ENCODE assay signal across 2 cellular contexts in genomic region chr12:53543539-53543938, GRCh38.
TF ChIP-seq lines count a peak whose summit lies in the region.

No MANE protein-coding gene starts in this region.

TF ChIP-seq in GM12891, 5 proteins besides CTCF, POLR2A, EP300 and RAD21 (continued from another document):
- peak; percentile 40; the same call in 1 of the 2 replicates for TF ChIP-seq POU2F2 (IDR thresholded peaks at IDR 0.05; ENCODE audit: low read depth, low read length)

TF ChIP-seq in H1, 55 proteins besides CTCF, POLR2A, EP300 and RAD21:
- TF ChIP-seq RNF2 (IDR thresholded peaks at IDR 0.05; ENCODE audit: borderline replicate concordance, low read depth, low read length, missing control alignments, poor library complexity, severe bottlenecking) = no peak
- no peak for TF ChIP-seq SIX5 (IDR thresholded peaks at IDR 0.05; ENCODE audit: low read depth, low read length)
- no peak for TF ChIP-seq BCL11A (IDR thresholded peaks at IDR 0.05; ENCODE audit: low read depth in 2 of 2, low read length in 2 of 2)
- TF ChIP-seq TEAD4 (IDR thresholded peaks at IDR 0.05; ENCODE audit: low read depth, low read length) = no peak
- no peak for TF ChIP-seq JUND (IDR thresholded peaks at IDR 0.05; ENCODE audit: low read length)
- TF ChIP-seq CEBPB (IDR thresholded peaks at IDR 0.05; ENCODE audit: low read depth, low read length) = no peak
- no peak for TF ChIP-seq MAX (IDR thresholded peaks at IDR 0.05)
- TF ChIP-seq FOSL1 (IDR thresholded peaks at IDR 0.05; ENCODE audit: insufficient read depth, low read depth, low read length) = no peak
- TF ChIP-seq HDAC6 (IDR thresholded peaks at IDR 0.05; ENCODE audit: low read depth, low read length) = no peak
- TF ChIP-seq TCF12 (IDR thresholded peaks at IDR 0.05; ENCODE audit: low read depth, low read length) = no peak
